In the genomic region with DNA sequence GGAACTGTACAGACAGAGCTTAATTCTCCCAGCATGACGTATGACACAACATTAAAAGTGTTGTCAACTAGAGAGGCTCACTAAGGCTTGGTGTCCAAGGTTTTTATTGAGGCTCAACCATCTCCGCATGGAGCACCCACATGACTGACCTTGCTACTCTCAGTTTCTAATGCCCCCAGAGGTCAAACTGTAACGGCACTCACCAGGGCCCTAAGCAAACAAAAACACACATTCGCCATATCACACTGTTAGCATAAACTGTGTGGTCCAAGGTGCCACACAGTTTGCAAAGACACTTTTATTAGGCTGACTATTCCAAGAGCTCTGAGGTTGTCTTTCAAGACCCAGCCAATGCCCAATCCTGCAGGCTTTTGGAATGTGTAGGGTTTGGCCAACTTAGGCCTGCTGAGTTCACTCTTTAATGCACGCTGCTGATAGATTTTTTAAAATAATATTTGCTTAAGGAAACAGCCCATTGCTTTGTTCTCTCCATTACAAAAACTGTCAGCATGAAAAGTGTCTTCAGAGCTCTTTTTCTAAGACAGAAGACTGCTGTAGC, we compare ENCODE assay signal across 33 cellular contexts.
"Had no signal": no experiment of that assay in that cellular context is flagged by ENCODE, and none has a peak within 500 bp of the region (broad histone marks: within the 10 kb centered on the region; RNA-seq: fewer than 3 reads in every experiment).

No MANE protein-coding gene starts in this region.

- DNase-seq: activated CD4-positive, alpha-beta T cell treated with anti-CD3 and anti-CD28 coated beads for 36 hours; activated CD4-positive, alpha-beta T cell treated with anti-CD3 and anti-CD28 coated beads, Interleukin-2, amount 10 ng/mL, durations not matched to agents 7 days and 5 days; activated CD4-positive, alpha-beta T cell treated with anti-CD3 and anti-CD28 coated beads, Interleukin-2, amount 50 U/mL, for 48 hours; activated CD8-positive, alpha-beta T cell treated with anti-CD3 and anti-CD28 coated beads, Interleukin-2, amount 10 ng/mL, durations not matched to agents 7 days and 5 days; activated gamma-delta T cell treated with Interleukin-2 at 50 U/mL for 16 hours; activated naive CD4-positive, alpha-beta T cell treated with anti-CD3 and anti-CD28 coated beads for 36 hours; activated T-cell treated with anti-CD3 and anti-CD28 coated beads for 4 hours; activated T-cell treated with anti-CD3 and anti-CD28 coated beads, Interleukin-2, amount 50 U/mL, for 4 hours; adrenal gland; body of pancreas; MM.1S; MV-4-11; NCI-H1092; NCI-H1436 treated with DMSO at 0.1 percent for 48 hours; NCI-H1694 treated with DMSO at 0.1 percent for 48 hours; NCI-H2029; NCI-H345; NCI-H524 treated with DMSO at 0.1 percent for 48 hours; NK-92 treated with Interleukin-12 subunit alpha and Interleukin-12 subunit beta, amount 100 ng/mL, for 24 hours; PC-3; Peyer's patch; RPMI8226; SHP77 treated with DMSO at 0.1 percent for 48 hours; SK-N-SH had no signal

- ATAC-seq: activated CD4-positive, alpha-beta T cell treated with anti-CD3 and anti-CD28 coated beads for 36 hours; activated CD4-positive, CD25-positive, alpha-beta regulatory T cell treated with anti-CD3 and anti-CD28 coated beads, Interleukin-2, amount 50 U/mL, for 24 hours; activated CD8-positive, alpha-beta T cell treated with anti-CD3 and anti-CD28 coated beads, Interleukin-2, amount 10 ng/mL, durations not matched to agents 7 days and 5 days; activated naive CD4-positive, alpha-beta T cell treated with anti-CD3 and anti-CD28 coated beads, Interleukin-2, amount 50 U/mL, for 72 hours; activated T-cell treated with anti-CD3 and anti-CD28 coated beads, Interleukin-2, amount 50 U/mL, for 4 hours; body of pancreas; PC-3 had no signal

- H3K4me2 ChIP-seq: SK-N-SH had no signal

- H3K9me3 ChIP-seq: adrenal gland, body of pancreas, breast epithelium, Peyer's patch, SJSA1, SK-N-SH had no signal

- H3K27me3 Mint-ChIP-seq: activated CD4-positive, alpha-beta T cell treated with anti-CD3 and anti-CD28 coated beads for 36 hours; activated CD4-positive, alpha-beta T cell treated with anti-CD3 and anti-CD28 coated beads, Interleukin-2, amount 10 ng/mL, durations not matched to agents 7 days and 5 days had no signal

- H3K4me1 ChIP-seq: adrenal gland, body of pancreas, breast epithelium, Peyer's patch, SJSA1 had no signal

- H3K27me3 ChIP-seq: adrenal gland, body of pancreas, breast epithelium, Peyer's patch, SJSA1 had no signal

- H3K27ac Mint-ChIP-seq: activated CD4-positive, alpha-beta T cell treated with anti-CD3 and anti-CD28 coated beads for 36 hours; activated CD4-positive, alpha-beta T cell treated with anti-CD3 and anti-CD28 coated beads, Interleukin-2, amount 10 ng/mL, durations not matched to agents 7 days and 5 days; activated CD8-positive, alpha-beta T cell treated with anti-CD3 and anti-CD28 coated beads, Interleukin-2, amount 10 ng/mL, durations not matched to agents 7 days and 5 days; activated naive CD4-positive, alpha-beta T cell treated with anti-CD3 and anti-CD28 coated beads for 36 hours; activated naive CD4-positive, alpha-beta T cell treated with anti-CD3 and anti-CD28 coated beads, Interleukin-2, amount 50 U/mL, for 72 hours; activated T-helper 1 cell treated with anti-CD3 and anti-CD28 coated beads, Interleukin-12 subunit alpha, Interleukin-12 subunit beta, Interleukin-2, Interleukin-4 antibody, amounts not matched to agents 30 ng/mL and 10 ng/mL and 1 ng/mL, durations not matched to agents 14 hours and 24 hours and 36 hours; T-helper 1 cell treated with Interleukin-12 subunit alpha and Interleukin-12 subunit beta and Interleukin-4 antibody, amounts not matched to agents 30 μg/mL and 1 μg/mL, for 36 hours; T-helper 2 cell treated with Interferon-gamma antibody and Interleukin-4, amounts not matched to agents 5 μg/mL and 100 μg/mL, for 36 hours had no signal

- H3K9ac ChIP-seq: SK-N-SH had no signal

- H3K9me3 Mint-ChIP-seq: activated CD4-positive, alpha-beta T cell treated with anti-CD3 and anti-CD28 coated beads, Interleukin-2, amount 10 ng/mL, durations not matched to agents 7 days and 5 days; activated naive CD4-positive, alpha-beta T cell treated with anti-CD3 and anti-CD28 coated beads for 36 hours; activated T-helper 1 cell treated with anti-CD3 and anti-CD28 coated beads, Interleukin-12 subunit alpha, Interleukin-12 subunit beta, Interleukin-2, Interleukin-4 antibody, amounts not matched to agents 30 ng/mL and 10 ng/mL and 1 ng/mL, durations not matched to agents 14 hours and 24 hours and 36 hours had no signal

- H3K36me3 ChIP-seq: adrenal gland, breast epithelium, Peyer's patch, SJSA1 had no signal

- H3K27ac ChIP-seq: adrenal gland, body of pancreas, breast epithelium, Peyer's patch, SJSA1 had no signal

- FAIRE-seq: astrocyte, TTC549 had no signal

- H3K4me1 Mint-ChIP-seq: activated CD4-positive, alpha-beta T cell treated with anti-CD3 and anti-CD28 coated beads, Interleukin-2, amount 10 ng/mL, durations not matched to agents 7 days and 5 days had no signal

- H3K36me3 Mint-ChIP-seq: activated naive CD4-positive, alpha-beta T cell treated with anti-CD3 and anti-CD28 coated beads, Interleukin-2, amount 50 U/mL, for 72 hours had no signal

- H3K4me3 ChIP-seq: adrenal gland, body of pancreas, breast epithelium, Peyer's patch, SJSA1 had no signal

- H3K4me3 Mint-ChIP-seq: activated CD4-positive, alpha-beta T cell treated with anti-CD3 and anti-CD28 coated beads for 36 hours; activated CD4-positive, alpha-beta T cell treated with anti-CD3 and anti-CD28 coated beads, Interleukin-2, amount 10 ng/mL, durations not matched to agents 7 days and 5 days; activated CD8-positive, alpha-beta T cell treated with anti-CD3 and anti-CD28 coated beads, Interleukin-2, amount 10 ng/mL, durations not matched to agents 7 days and 5 days; activated naive CD4-positive, alpha-beta T cell treated with anti-CD3 and anti-CD28 coated beads for 36 hours; activated T-cell treated with anti-CD3 and anti-CD28 coated beads, Interleukin-2, amount 50 U/mL, for 4 hours; activated T-helper 1 cell treated with anti-CD3 and anti-CD28 coated beads, Interleukin-12 subunit alpha, Interleukin-12 subunit beta, Interleukin-2, Interleukin-4 antibody, amounts not matched to agents 30 ng/mL and 10 ng/mL and 1 ng/mL, durations not matched to agents 14 hours and 24 hours and 36 hours; T-helper 1 cell treated with Interleukin-12 subunit alpha and Interleukin-12 subunit beta and Interleukin-4 antibody, amounts not matched to agents 30 μg/mL and 1 μg/mL, for 36 hours; T-helper 2 cell treated with Interferon-gamma antibody and Interleukin-4, amounts not matched to agents 5 μg/mL and 100 μg/mL, for 36 hours had no signal
